Comparison of ENCODE assay signal across 9 cellular contexts in the genomic region with DNA sequence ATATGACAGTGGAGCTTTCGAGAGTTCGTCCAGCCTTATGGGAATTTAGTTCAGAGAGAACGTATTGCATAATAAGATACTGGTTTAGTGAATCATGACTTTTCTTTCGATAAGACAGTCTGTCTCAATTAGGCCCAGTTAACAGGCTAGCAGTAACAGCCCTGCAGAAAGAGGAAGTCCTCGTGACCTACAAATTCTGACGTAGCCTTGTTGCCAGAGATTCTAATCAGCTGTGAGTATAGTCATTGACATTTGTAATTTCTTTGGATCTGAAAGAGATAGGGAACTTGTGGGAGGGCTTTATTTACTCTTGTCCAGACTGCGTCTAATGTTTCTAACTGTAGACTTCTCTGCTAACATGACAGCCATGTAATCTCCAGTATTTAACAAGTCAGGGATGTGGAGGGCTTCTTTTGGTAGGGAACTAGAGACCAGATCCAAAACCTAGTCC. TPM values are rescaled to one million over a fixed set of nuclear protein-coding genes. Genes with fewer than 3 reads are reported as not detected.
DNase-seq lines count a peak whose midpoint lies in the region; ATAC-seq and TF ChIP-seq lines count a peak whose summit lies in the region.
"Had no signal": no experiment of that assay in that cellular context is flagged by ENCODE, and none has a peak within 500 bp of the region (broad histone marks: within the 10 kb centered on the region; RNA-seq: fewer than 3 reads in every experiment).

No MANE protein-coding gene starts in this region.

- H3K27me3 ChIP-seq in osteoblast (ENCODE audit: insufficient read depth, low read length) = peaks cover 5% of the 10 kb centered on the region

- peak; percentile 99 for DNase-seq in MV-4-11 (lab: John Stamatoyannopoulos, UW)
- DNase-seq in dermis blood vessel endothelial cell = peak; percentile 81
- peak; percentile 18 for DNase-seq in osteoblast (ENCODE audit: insufficient read length, low spot score, missing footprints)
- DNase-seq in activated CD8-positive, alpha-beta T cell treated with anti-CD3 and anti-CD28 coated beads, Interleukin-2, amount 10 ng/mL, durations not matched to agents 7 days and 5 days = no peak
- no peak for DNase-seq in 8988T

- H3K36me3 Mint-ChIP-seq in activated CD8-positive, alpha-beta T cell treated with anti-CD3 and anti-CD28 coated beads, Interleukin-2, amount 10 ng/mL, durations not matched to agents 7 days and 5 days (ENCODE audit: low read depth) = no peaks in the 10 kb centered on the region
- H3K36me3 Mint-ChIP-seq: T-cell had no signal

- H3K27me3 Mint-ChIP-seq in activated CD8-positive, alpha-beta T cell treated with anti-CD3 and anti-CD28 coated beads, Interleukin-2, amount 10 ng/mL, durations not matched to agents 7 days and 5 days (ENCODE audit: low read depth) = peaks cover 17% of the 10 kb centered on the region

- no peak for TF ChIP-seq CTCF in osteoblast (IDR thresholded peaks at IDR 0.05; ENCODE audit: extremely low read depth, low read depth, low read length)

- H4K20me1 ChIP-seq in osteoblast (ENCODE audit: insufficient read depth, low read length) = no peaks in the 10 kb centered on the region

- H3K4me1 ChIP-seq in osteoblast (ENCODE audit: insufficient read depth, low read length) = peaks cover 13% of the 10 kb centered on the region

- no peaks in the 10 kb centered on the region for H3K9me3 ChIP-seq in osteoblast (ENCODE audit: low read depth, low read length)

- no peaks in the 10 kb centered on the region for H3K36me3 ChIP-seq in osteoblast (ENCODE audit: insufficient read depth, low read length)

- CTCF ChIA-PET in activated CD8-positive, alpha-beta T cell treated with anti-CD3 and anti-CD28 coated beads, Interleukin-2, amount 10 ng/mL, durations not matched to agents 7 days and 5 days (lab: Charles Lee) = interaction anchor here (0.9 to 1.2 kb wide), 3 partner anchors 38 to 94 kb away, joined by 3 to 5 read pairs (median 4); no protein-coding TSS in a partner anchor

- ATAC-seq in GM19035 (IDR thresholded peaks at IDR 0.05; ENCODE audit: unreplicated experiment) (peak; percentile 55), GM21576 (IDR thresholded peaks at IDR 0.05; ENCODE audit: unreplicated experiment) (no peak), GM18519 (IDR thresholded peaks at IDR 0.05; ENCODE audit: low FRiP score, unreplicated experiment) (no peak)
- ATAC-seq in activated CD8-positive, alpha-beta T cell treated with anti-CD3 and anti-CD28 coated beads, Interleukin-2, amount 10 ng/mL, durations not matched to agents 7 days and 5 days = no peak

- POLR2A ChIA-PET in activated CD8-positive, alpha-beta T cell treated with anti-CD3 and anti-CD28 coated beads, Interleukin-2, amount 10 ng/mL, durations not matched to agents 7 days and 5 days (lab: Charles Lee) = no interaction called here

- no peaks in the 10 kb centered on the region for H3K9me3 Mint-ChIP-seq in activated CD8-positive, alpha-beta T cell treated with anti-CD3 and anti-CD28 coated beads, Interleukin-2, amount 10 ng/mL, durations not matched to agents 7 days and 5 days (ENCODE audit: insufficient read depth)
- H3K9me3 Mint-ChIP-seq: T-cell had no signal

- no peak overlapping the region for H3K27ac Mint-ChIP-seq in activated CD8-positive, alpha-beta T cell treated with anti-CD3 and anti-CD28 coated beads, Interleukin-2, amount 10 ng/mL, durations not matched to agents 7 days and 5 days
- H3K27ac Mint-ChIP-seq: T-cell had no signal

- no peak overlapping the region for H2AFZ ChIP-seq in osteoblast (ENCODE audit: low read length)

- H3K27ac ChIP-seq in osteoblast (ENCODE audit: low read depth, low read length) = peak overlapping the region; percentile 9

- H3K4me1 Mint-ChIP-seq in activated CD8-positive, alpha-beta T cell treated with anti-CD3 and anti-CD28 coated beads, Interleukin-2, amount 10 ng/mL, durations not matched to agents 7 days and 5 days (ENCODE audit: low read depth) = peaks cover 4% of the 10 kb centered on the region

- no peak overlapping the region for H3K4me3 ChIP-seq in osteoblast (ENCODE audit: insufficient read depth, low read length)

- no peaks in the 10 kb centered on the region for H3K79me2 ChIP-seq in osteoblast (ENCODE audit: insufficient read depth, low read length)

- peak overlapping the region; percentile 37 for H3K4me2 ChIP-seq in osteoblast (ENCODE audit: insufficient read depth, low read length)

- no peak overlapping the region for H3K4me3 Mint-ChIP-seq in activated CD8-positive, alpha-beta T cell treated with anti-CD3 and anti-CD28 coated beads, Interleukin-2, amount 10 ng/mL, durations not matched to agents 7 days and 5 days
- H3K4me3 Mint-ChIP-seq: T-cell had no signal

RNA-seq across cellular contexts. Expression of gene ART3, which starts 15.8 kb away (rescaled TPM):
- not detected in 2 replicates for total RNA-seq in dermis blood vessel endothelial cell
- under 0.01 TPM in 1 of 2 replicates, not detected in the other for total RNA-seq in osteoblast
- total RNA-seq in activated CD8-positive, alpha-beta T cell treated with anti-CD3 and anti-CD28 coated beads, Interleukin-2, amount 10 ng/mL, durations not matched to agents 7 days and 5 days = not detected
- total RNA-seq: T-cell had no signal

RNA-seq across cellular contexts. Expression of gene CXCL11, which starts 54.4 kb away (rescaled TPM):
- 2.0 and 2.7 TPM in 2 replicates for total RNA-seq in dermis blood vessel endothelial cell
- not detected in 2 replicates for total RNA-seq in osteoblast
- total RNA-seq in activated CD8-positive, alpha-beta T cell treated with anti-CD3 and anti-CD28 coated beads, Interleukin-2, amount 10 ng/mL, durations not matched to agents 7 days and 5 days = not detected
- total RNA-seq: T-cell had no signal

RNA-seq across cellular contexts. Expression of gene NUP54, which starts 57.9 kb away (rescaled TPM):
- total RNA-seq in dermis blood vessel endothelial cell (59.1 and 64.8 TPM in 2 replicates), osteoblast (51.9 and 52.8 TPM in 2 replicates)
- total RNA-seq in activated CD8-positive, alpha-beta T cell treated with anti-CD3 and anti-CD28 coated beads, Interleukin-2, amount 10 ng/mL, durations not matched to agents 7 days and 5 days = 10 to 100 TPM; 56.8 to 64.1 TPM

Comparison
In these comparisons a context has a peak if more than half of its experiments do, and no peak if none do; other contexts are left out.
1. DNase-seq: peak in MV-4-11 (single experiment), dermis blood vessel endothelial cell (single experiment) and osteoblast (single experiment); none in activated CD8-positive, alpha-beta T cell treated with anti-CD3 and anti-CD28 coated beads, Interleukin-2, amount 10 ng/mL, durations not matched to agents 7 days and 5 days (single experiment) and 8988T (single experiment).